ENCODE assay signal across 8 cellular contexts in genomic region chr7:123747620-123748141, GRCh38. TPM values are rescaled to one million over a fixed set of nuclear protein-coding genes. Genes with fewer than 3 reads are reported as not detected.
A peak's percentile ranks its signal among the peaks of the same experiment; 100 is the strongest.
DNase-seq lines count a peak whose midpoint lies in the region; FAIRE-seq and TF ChIP-seq lines count a peak whose summit lies in the region.

No MANE protein-coding gene starts in this region.

- H3K27ac ChIP-seq in mesodermal cell (ENCODE audit: low read depth, low read length, severe bottlenecking) (peak overlapping the region; percentile 98), stomach smooth muscle (ENCODE audit: low read length) (peak overlapping the region; percentile 91)

- H3K4me1 Mint-ChIP-seq in activated CD4-positive, alpha-beta memory T cell treated with anti-CD3 and anti-CD28 coated beads, Interleukin-2, amount 10 ng/mL, durations not matched to agents 7 days and 5 days, result peaks cover 45% of the 10 kb centered on the region

- H3K36me3 ChIP-seq in mesodermal cell (ENCODE audit: control insufficient read depth, insufficient read depth, low read length) (no peaks in the 10 kb centered on the region), stomach smooth muscle (ENCODE audit: control insufficient read depth in 2 of 2, insufficient read depth in 2 of 2, low read length in 2 of 2) (no peaks in the 10 kb centered on the region)

- POLR2A ChIA-PET in AG04449 (lab: Yijun Ruan, JAX), result interaction anchor here (2.0 kb wide), 1 partner anchor 21 kb away, joined by 16 read pairs; no protein-coding TSS in a partner anchor
- POLR2A ChIA-PET in activated CD4-positive, alpha-beta memory T cell treated with anti-CD3 and anti-CD28 coated beads, Interleukin-2, amount 10 ng/mL, durations not matched to agents 7 days and 5 days (lab: Charles Lee), result interaction anchor here (0.9 to 1.9 kb wide), 4 partner anchors 16 to 78 kb away, joined by 3 to 7 read pairs (median 4); no protein-coding TSS in a partner anchor

- no peaks in the 10 kb centered on the region for H3K9me3 ChIP-seq in mesodermal cell (ENCODE audit: control insufficient read depth, low read length)
- no peaks in the 10 kb centered on the region for H3K9me3 ChIP-seq in stomach smooth muscle (ENCODE audit: control insufficient read depth in 2 of 2, low read length in 2 of 2)

- H3K36me3 Mint-ChIP-seq in activated CD4-positive, alpha-beta memory T cell treated with anti-CD3 and anti-CD28 coated beads, Interleukin-2, amount 10 ng/mL, durations not matched to agents 7 days and 5 days (ENCODE audit: low read depth), result peaks cover 24% of the 10 kb centered on the region

- peak overlapping the region; percentile 80 to 87 for H3K9ac ChIP-seq in stomach smooth muscle (ENCODE audit: low read length in 2 of 2)

- no peak for DNase-seq in AG04449 (ENCODE audit: low read depth, low spot score)
- DNase-seq in GM18507 (ENCODE audit: extremely low spot score, insufficient read length, low read depth), result no peak
- peak; percentile 61 for DNase-seq in NCI-H345 (lab: John Stamatoyannopoulos, UW)
- DNase-seq in activated CD4-positive, alpha-beta memory T cell treated with anti-CD3 and anti-CD28 coated beads, Interleukin-2, amount 10 ng/mL, durations not matched to agents 7 days and 5 days, result peak; percentile 37
- DNase-seq in epithelial cell of esophagus (ENCODE audit: low read depth), result peak; percentile 88
- no peak for DNase-seq in posterior vena cava (ENCODE audit: low spot score)

- CTCF ChIA-PET in AG04449 (lab: Yijun Ruan, JAX), result interaction anchor here (0.9 to 2.6 kb wide), 5 partner anchors 21 to 66 kb away, joined by 3 to 12 read pairs (median 8); no protein-coding TSS in a partner anchor
- CTCF ChIA-PET in activated CD4-positive, alpha-beta memory T cell treated with anti-CD3 and anti-CD28 coated beads, Interleukin-2, amount 10 ng/mL, durations not matched to agents 7 days and 5 days (lab: Charles Lee), result no interaction called here

- no peaks in the 10 kb centered on the region for H3K9me3 Mint-ChIP-seq in activated CD4-positive, alpha-beta memory T cell treated with anti-CD3 and anti-CD28 coated beads, Interleukin-2, amount 10 ng/mL, durations not matched to agents 7 days and 5 days

- 0% methylated on average over 2 to 5 of the region's 12 CpGs for WGBS in mesodermal cell (ENCODE audit: insufficient coverage in 2 of 2), 2 experiments

- TF ChIP-seq CTCF in AG04449 (IDR thresholded peaks at IDR 0.05; ENCODE audit: insufficient read depth, low read length, missing control alignments), result no peak
- TF ChIP-seq CTCF in epithelial cell of esophagus (IDR thresholded peaks at IDR 0.05; ENCODE audit: insufficient read depth, low read depth, low read length, missing control alignments), result no peak

- peak overlapping the region; percentile 90 for H3K27ac Mint-ChIP-seq in activated CD4-positive, alpha-beta memory T cell treated with anti-CD3 and anti-CD28 coated beads, Interleukin-2, amount 10 ng/mL, durations not matched to agents 7 days and 5 days

- peak overlapping the region; percentile 100 for H3K4me3 Mint-ChIP-seq in activated CD4-positive, alpha-beta memory T cell treated with anti-CD3 and anti-CD28 coated beads, Interleukin-2, amount 10 ng/mL, durations not matched to agents 7 days and 5 days

- H3K27me3 Mint-ChIP-seq in activated CD4-positive, alpha-beta memory T cell treated with anti-CD3 and anti-CD28 coated beads, Interleukin-2, amount 10 ng/mL, durations not matched to agents 7 days and 5 days, result no peaks in the 10 kb centered on the region

- H3K27me3 ChIP-seq in stomach smooth muscle (ENCODE audit: control insufficient read depth in 1 of 2, insufficient read depth in 2 of 2, low read length in 2 of 2), result no peaks in the 10 kb centered on the region

- peak; percentile 68 for FAIRE-seq in GM18507 (lab: Jason Lieb, UNC)

- H3K4me3 ChIP-seq in AG04449 (ENCODE audit: low read depth, low read length), result peak overlapping the region; percentile 90
- peak overlapping the region; percentile 92 for H3K4me3 ChIP-seq in epithelial cell of esophagus (ENCODE audit: low read length)
- peak overlapping the region; percentile 63 for H3K4me3 ChIP-seq in mesodermal cell (ENCODE audit: extremely low read depth, insufficient read depth, low read length, poor library complexity, severe bottlenecking)
- H3K4me3 ChIP-seq in stomach smooth muscle (ENCODE audit: low read length in 2 of 2), result peak overlapping the region; percentile 86

- H3K4me1 ChIP-seq in mesodermal cell (ENCODE audit: control insufficient read depth, insufficient read depth, low read length, poor library complexity, severe bottlenecking) (peaks cover 4% of the 10 kb centered on the region), stomach smooth muscle (ENCODE audit: control insufficient read depth, insufficient read depth, low read length) (no peaks in the 10 kb centered on the region)

- intact Hi-C loops in posterior vena cava (cut with DNase I), result no loop called here

RNA-seq across cellular contexts. Expression of gene WASL, which starts 1.1 kb away (rescaled TPM):
- total RNA-seq in activated CD4-positive, alpha-beta memory T cell treated with anti-CD3 and anti-CD28 coated beads, Interleukin-2, amount 10 ng/mL, durations not matched to agents 7 days and 5 days, result 1 to 10 TPM; 7.1 to 7.3 TPM
- polyA plus RNA-seq in mesodermal cell (2013, experiment 1 of 2), result 37.4 TPM
- 40.0 TPM for polyA plus RNA-seq in mesodermal cell (2013, experiment 2 of 2)
- total RNA-seq in posterior vena cava, result 10 to 100 TPM; 38.1 to 58.1 TPM

Comparison
In these comparisons a context has a peak if more than half of its experiments do, and no peak if none do; other contexts are left out.
1. DNase-seq: peak in NCI-H345 (single experiment), activated CD4-positive, alpha-beta memory T cell treated with anti-CD3 and anti-CD28 coated beads, Interleukin-2, amount 10 ng/mL, durations not matched to agents 7 days and 5 days (single experiment) and epithelial cell of esophagus (single experiment); none in AG04449 (single experiment), GM18507 (single experiment) and posterior vena cava (single experiment).
2. RNA of gene WASL, which starts 1.1 kb away (total RNA-seq): 38.1 to 58.1 TPM in posterior vena cava; 7.1 to 7.3 TPM in activated CD4-positive, alpha-beta memory T cell treated with anti-CD3 and anti-CD28 coated beads, Interleukin-2, amount 10 ng/mL, durations not matched to agents 7 days and 5 days; every median in the first group is over 4 times any median in the second.
3. Peak in every context shown above with its lines, with median percentiles within 50 percentile points of each other: H3K4me3 ChIP-seq.